1 cellular context compared by ENCODE assay signal in genomic region chr18:79616651-79617518, GRCh38.
TF ChIP-seq lines count a peak whose summit lies in the region.

No MANE protein-coding gene starts in this region.

TF ChIP-seq in GM23338, 12 proteins besides CTCF, POLR2A, EP300 and RAD21 (continued from another document):
- TF ChIP-seq, protein P1, sequence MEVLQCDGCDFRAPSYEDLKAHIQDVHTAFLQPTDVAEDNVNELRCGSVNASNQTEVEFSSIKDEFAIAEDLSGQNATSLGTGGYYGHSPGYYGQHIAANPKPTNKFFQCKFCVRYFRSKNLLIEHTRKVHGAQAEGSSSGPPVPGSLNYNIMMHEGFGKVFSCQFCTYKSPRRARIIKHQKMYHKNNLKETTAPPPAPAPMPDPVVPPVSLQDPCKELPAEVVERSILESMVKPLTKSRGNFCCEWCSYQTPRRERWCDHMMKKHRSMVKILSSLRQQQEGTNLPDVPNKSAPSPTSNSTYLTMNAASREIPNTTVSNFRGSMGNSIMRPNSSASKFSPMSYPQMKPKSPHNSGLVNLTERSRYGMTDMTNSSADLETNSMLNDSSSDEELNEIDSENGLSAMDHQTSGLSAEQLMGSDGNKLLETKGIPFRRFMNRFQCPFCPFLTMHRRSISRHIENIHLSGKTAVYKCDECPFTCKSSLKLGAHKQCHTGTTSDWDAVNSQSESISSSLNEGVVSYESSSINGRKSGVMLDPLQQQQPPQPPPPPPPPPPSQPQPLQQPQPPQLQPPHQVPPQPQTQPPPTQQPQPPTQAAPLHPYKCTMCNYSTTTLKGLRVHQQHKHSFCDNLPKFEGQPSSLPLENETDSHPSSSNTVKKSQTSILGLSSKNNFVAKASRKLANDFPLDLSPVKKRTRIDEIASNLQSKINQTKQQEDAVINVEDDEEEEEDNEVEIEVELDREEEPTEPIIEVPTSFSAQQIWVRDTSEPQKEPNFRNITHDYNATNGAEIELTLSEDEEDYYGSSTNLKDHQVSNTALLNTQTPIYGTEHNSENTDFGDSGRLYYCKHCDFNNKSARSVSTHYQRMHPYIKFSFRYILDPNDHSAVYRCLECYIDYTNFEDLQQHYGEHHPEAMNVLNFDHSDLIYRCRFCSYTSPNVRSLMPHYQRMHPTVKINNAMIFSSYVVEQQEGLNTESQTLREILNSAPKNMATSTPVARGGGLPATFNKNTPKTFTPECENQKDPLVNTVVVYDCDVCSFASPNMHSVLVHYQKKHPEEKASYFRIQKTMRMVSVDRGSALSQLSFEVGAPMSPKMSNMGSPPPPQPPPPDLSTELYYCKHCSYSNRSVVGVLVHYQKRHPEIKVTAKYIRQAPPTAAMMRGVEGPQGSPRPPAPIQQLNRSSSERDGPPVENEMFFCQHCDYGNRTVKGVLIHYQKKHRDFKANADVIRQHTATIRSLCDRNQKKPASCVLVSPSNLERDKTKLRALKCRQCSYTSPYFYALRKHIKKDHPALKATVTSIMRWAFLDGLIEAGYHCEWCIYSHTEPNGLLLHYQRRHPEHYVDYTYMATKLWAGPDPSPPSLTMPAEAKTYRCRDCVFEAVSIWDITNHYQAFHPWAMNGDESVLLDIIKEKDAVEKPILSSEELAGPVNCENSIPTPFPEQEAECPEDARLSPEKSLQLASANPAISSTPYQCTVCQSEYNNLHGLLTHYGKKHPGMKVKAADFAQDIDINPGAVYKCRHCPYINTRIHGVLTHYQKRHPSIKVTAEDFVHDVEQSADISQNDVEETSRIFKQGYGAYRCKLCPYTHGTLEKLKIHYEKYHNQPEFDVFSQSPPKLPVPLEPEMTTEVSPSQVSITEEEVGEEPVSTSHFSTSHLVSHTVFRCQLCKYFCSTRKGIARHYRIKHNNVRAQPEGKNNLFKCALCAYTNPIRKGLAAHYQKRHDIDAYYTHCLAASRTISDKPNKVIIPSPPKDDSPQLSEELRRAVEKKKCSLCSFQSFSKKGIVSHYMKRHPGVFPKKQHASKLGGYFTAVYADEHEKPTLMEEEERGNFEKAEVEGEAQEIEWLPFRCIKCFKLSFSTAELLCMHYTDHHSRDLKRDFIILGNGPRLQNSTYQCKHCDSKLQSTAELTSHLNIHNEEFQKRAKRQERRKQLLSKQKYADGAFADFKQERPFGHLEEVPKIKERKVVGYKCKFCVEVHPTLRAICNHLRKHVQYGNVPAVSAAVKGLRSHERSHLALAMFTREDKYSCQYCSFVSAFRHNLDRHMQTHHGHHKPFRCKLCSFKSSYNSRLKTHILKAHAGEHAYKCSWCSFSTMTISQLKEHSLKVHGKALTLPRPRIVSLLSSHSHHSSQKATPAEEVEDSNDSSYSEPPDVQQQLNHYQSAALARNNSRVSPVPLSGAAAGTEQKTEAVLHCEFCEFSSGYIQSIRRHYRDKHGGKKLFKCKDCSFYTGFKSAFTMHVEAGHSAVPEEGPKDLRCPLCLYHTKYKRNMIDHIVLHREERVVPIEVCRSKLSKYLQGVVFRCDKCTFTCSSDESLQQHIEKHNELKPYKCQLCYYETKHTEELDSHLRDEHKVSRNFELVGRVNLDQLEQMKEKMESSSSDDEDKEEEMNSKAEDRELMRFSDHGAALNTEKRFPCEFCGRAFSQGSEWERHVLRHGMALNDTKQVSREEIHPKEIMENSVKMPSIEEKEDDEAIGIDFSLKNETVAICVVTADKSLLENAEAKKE (CRISPR knock-in tag; IDR thresholded peaks at IDR 0.05), result no peak
- TF ChIP-seq NANOG (IDR thresholded peaks at IDR 0.05; ENCODE audit: borderline replicate concordance) (no peak), STAT1 (IDR thresholded peaks at IDR 0.05; ENCODE audit: unreplicated experiment) (no peak)
